Comparison of ENCODE assay signal across 13 cellular contexts in genomic region chr2:38590053-38590452, GRCh38. TPM values are rescaled to one million over a fixed set of nuclear protein-coding genes. Genes with fewer than 3 reads are reported as not detected.
A peak's percentile ranks its signal among the peaks of the same experiment; 100 is the strongest.
DNase-seq lines count a peak whose midpoint lies in the region; ATAC-seq and TF ChIP-seq lines count a peak whose summit lies in the region.
"Had no signal": no experiment of that assay in that cellular context is flagged by ENCODE, and none has a peak within 500 bp of the region (broad histone marks: within the 10 kb centered on the region; RNA-seq: fewer than 3 reads in every experiment).

No MANE protein-coding gene starts in this region.

- BruUV-seq in mammary epithelial cell (replicated peaks; lab: Mats Ljungman, UMichigan) = no TSS peak

- peak overlapping the region; percentile 24 for H3K27ac Mint-ChIP-seq in activated CD4-positive, alpha-beta T cell treated with anti-CD3 and anti-CD28 coated beads for 36 hours

- H2AFZ ChIP-seq in Loucy (ENCODE audit: low read length) (no peak overlapping the region), mammary epithelial cell (ENCODE audit: low read depth, low read length) (no peak overlapping the region)

- CTCF ChIA-PET in activated CD4-positive, alpha-beta T cell treated with anti-CD3 and anti-CD28 coated beads for 36 hours (lab: Charles Lee) = interaction anchor here (0.8 to 18.0 kb wide), 8 partner anchors 7 to 151 kb away, joined by 3 to 215 read pairs (median 4); no protein-coding TSS in a partner anchor
- CTCF ChIA-PET in mammary epithelial cell (lab: Charles Lee; ENCODE audit: low non-redundant PET) = no interaction called here

- H3K4me2 ChIP-seq in Loucy (ENCODE audit: low read depth, low read length, poor library complexity, severe bottlenecking) (no peak overlapping the region), mammary epithelial cell (ENCODE audit: insufficient read depth, low read depth, low read length) (no peak overlapping the region)

- H3K9ac ChIP-seq in Loucy (ENCODE audit: low read depth, low read length, poor library complexity, severe bottlenecking) (no peak overlapping the region), mammary epithelial cell (ENCODE audit: insufficient read depth, low read length) (no peak overlapping the region)

- TF ChIP-seq CTCF in Loucy (conservative IDR thresholded peaks at IDR 0.05; ENCODE audit: low read length) (peak; percentile 54), psoas muscle (IDR thresholded peaks at IDR 0.05) (no peak), mammary epithelial cell (conservative IDR thresholded peaks at IDR 0.05 in 1 of 2, IDR thresholded peaks at IDR 0.05 in 1 of 2; ENCODE audit: extremely low read depth in 1 of 2, insufficient read depth in 1 of 2, low read depth in 1 of 2, low read length in 2 of 2) (peak in 1 of 2 donors; percentile 17)

- in situ Hi-C loops in mammary epithelial cell (cut with MboI; ENCODE audit: low sequenced_read_pairs in 2 of 2) = no loop called here

- no peak for ATAC-seq in activated CD4-positive, alpha-beta T cell treated with anti-CD3 and anti-CD28 coated beads for 36 hours
- no peak for ATAC-seq in psoas muscle
- ATAC-seq: sciatic nerve had no signal

- no peak for DNase-seq in activated CD4-positive, alpha-beta T cell treated with anti-CD3 and anti-CD28 coated beads for 36 hours
- no peak for DNase-seq in activated CD4-positive, alpha-beta T cell treated with anti-CD3 and anti-CD28 coated beads for 48 hours
- peak; percentile 21 for DNase-seq in central memory CD4-positive, alpha-beta T cell
- DNase-seq in psoas muscle = no peak
- DNase-seq in EL = no peak
- no peak for DNase-seq in activated CD4-positive, alpha-beta T cell treated with anti-CD3 and anti-CD28 coated beads for 4 hours
- DNase-seq in mammary epithelial cell = no peak
- DNase-seq: activated CD8-positive, alpha-beta memory T cell treated with anti-CD3 and anti-CD28 coated beads, Interleukin-2, amount 50 U/mL, for 48 hours; head of caudate nucleus; mesenchymal stem cell; NCI-H345 had no signal

- dilution Hi-C loops in mammary epithelial cell (cut with HindIII; ENCODE audit: low sequenced_read_pairs) = no loop called here

- H3K9me2 ChIP-seq in Loucy (replicated peaks; ENCODE audit: low read depth, low read length) = no peaks in the 10 kb centered on the region

- H3K9me3 Mint-ChIP-seq in activated CD4-positive, alpha-beta T cell treated with anti-CD3 and anti-CD28 coated beads for 36 hours (ENCODE audit: low read depth) = no peaks in the 10 kb centered on the region

- H3K4me1 ChIP-seq in Loucy (ENCODE audit: insufficient read depth, low read length, poor library complexity, severe bottlenecking) (peaks cover 14% of the 10 kb centered on the region), psoas muscle (peaks cover 70% of the 10 kb centered on the region), mammary epithelial cell (ENCODE audit: insufficient read depth, low read length) (peaks cover 5% of the 10 kb centered on the region)

- H4K20me1 ChIP-seq in Loucy (ENCODE audit: insufficient read depth, low read length, poor library complexity, severe bottlenecking) (peaks cover 23% of the 10 kb centered on the region), mammary epithelial cell (ENCODE audit: insufficient read depth, low read length) (peaks cover 3% of the 10 kb centered on the region)

- no peak overlapping the region for H3K4me3 Mint-ChIP-seq in activated CD4-positive, alpha-beta T cell treated with anti-CD3 and anti-CD28 coated beads for 36 hours

- peaks cover 25% of the 10 kb centered on the region; the same call in 1 of the 2 replicates for H3K36me3 ChIP-seq in Loucy (ENCODE audit: insufficient read depth, low read length)
- H3K36me3 ChIP-seq in psoas muscle (ENCODE audit: insufficient read depth in 1 of 2, low read depth in 1 of 2) = peaks cover 0 to 7% of the 10 kb centered on the region in 2 donors
- peaks cover 5% of the 10 kb centered on the region for H3K36me3 ChIP-seq in mammary epithelial cell (ENCODE audit: insufficient read depth, low read length)

- intact Hi-C loops in activated CD4-positive, alpha-beta T cell treated with anti-CD3 and anti-CD28 coated beads for 36 hours (cut with DNase I, micrococcal nuclease) = no loop called here
- intact Hi-C loops in psoas muscle (cut with DNase I) (no loop called here), mammary epithelial cell (cut with micrococcal nuclease) (no loop called here)

- H3K4me1 Mint-ChIP-seq in activated CD4-positive, alpha-beta T cell treated with anti-CD3 and anti-CD28 coated beads for 36 hours = peaks cover 53% of the 10 kb centered on the region

- H3K9me3 ChIP-seq in Loucy (ENCODE audit: insufficient read depth, low read depth, low read length) (no peaks in the 10 kb centered on the region), psoas muscle (no peaks in the 10 kb centered on the region), mammary epithelial cell (replicated peaks; ENCODE audit: insufficient read depth, low read length) (no peaks in the 10 kb centered on the region)

- H3K27me3 Mint-ChIP-seq in activated CD4-positive, alpha-beta T cell treated with anti-CD3 and anti-CD28 coated beads for 36 hours = no peaks in the 10 kb centered on the region

- peaks cover 33% of the 10 kb centered on the region for H3K36me3 Mint-ChIP-seq in activated CD4-positive, alpha-beta T cell treated with anti-CD3 and anti-CD28 coated beads for 36 hours (ENCODE audit: low read depth)

- H3K27me3 ChIP-seq in Loucy (ENCODE audit: insufficient read depth, low read length, poor library complexity, severe bottlenecking) (no peaks in the 10 kb centered on the region), psoas muscle (ENCODE audit: insufficient read depth in 3 of 3, low read length in 2 of 3) (no peaks in the 10 kb centered on the region), mammary epithelial cell (ENCODE audit: insufficient read depth, low read length) (no peaks in the 10 kb centered on the region)

- 65 to 84% (median 66%) methylated on average over 3 of the region's 3 CpGs for WGBS in psoas muscle, 3 donors
- 100% methylated on average over 3 of the region's 3 CpGs for WGBS in mammary epithelial cell (ENCODE audit: low coverage, missing lambda C conversion rate)

- H3K27ac ChIP-seq in psoas muscle = peak overlapping the region; percentile 88
- H3K27ac ChIP-seq in mammary epithelial cell (ENCODE audit: insufficient read depth, low read depth, low read length) = no peak overlapping the region

- H3K4me3 ChIP-seq in Loucy (ENCODE audit: low read length, poor library complexity, severe bottlenecking) (no peak overlapping the region), psoas muscle (no peak overlapping the region), mammary epithelial cell (replicated peaks in 1 of 3; ENCODE audit: insufficient read depth in 1 of 3, low read depth in 2 of 3, low read length in 3 of 3) (no peak overlapping the region)

- H3K79me2 ChIP-seq in Loucy (ENCODE audit: insufficient read depth, low read length) = peaks cover 94% of the 10 kb centered on the region
- H3K79me2 ChIP-seq in mammary epithelial cell (ENCODE audit: insufficient read depth, low read length) = peaks cover 89% of the 10 kb centered on the region

- POLR2A ChIA-PET in activated CD4-positive, alpha-beta T cell treated with anti-CD3 and anti-CD28 coated beads for 36 hours (lab: Charles Lee) = interaction anchor here (0.6 kb wide), 1 partner anchor 10 kb away, joined by 4 read pairs; no protein-coding TSS in a partner anchor

- H3F3A ChIP-seq in Loucy (ENCODE audit: low read depth) = no peaks in the 10 kb centered on the region

RNA-seq across cellular contexts. Expression of gene HNRNPLL, which starts 12.7 kb away (rescaled TPM):
- 10 to 100 TPM; 53.5 to 59.8 TPM for total RNA-seq in activated CD4-positive, alpha-beta T cell treated with anti-CD3 and anti-CD28 coated beads for 36 hours
- total RNA-seq in psoas muscle (10 to 100 TPM; 17.8 to 22.4 (median 19.6) TPM), mammary epithelial cell (10 to 100 TPM; 36.0 to 46.0 TPM)
- polyA plus RNA-seq in psoas muscle (10 to 100 TPM in 1 of 3 donors, 1 to 10 TPM in 2; 6.4 to 14.6 (median 6.7) TPM), mammary epithelial cell (17.2 TPM)
- 37.6 TPM for polyA minus RNA-seq in mammary epithelial cell
